In the genomic region with DNA sequence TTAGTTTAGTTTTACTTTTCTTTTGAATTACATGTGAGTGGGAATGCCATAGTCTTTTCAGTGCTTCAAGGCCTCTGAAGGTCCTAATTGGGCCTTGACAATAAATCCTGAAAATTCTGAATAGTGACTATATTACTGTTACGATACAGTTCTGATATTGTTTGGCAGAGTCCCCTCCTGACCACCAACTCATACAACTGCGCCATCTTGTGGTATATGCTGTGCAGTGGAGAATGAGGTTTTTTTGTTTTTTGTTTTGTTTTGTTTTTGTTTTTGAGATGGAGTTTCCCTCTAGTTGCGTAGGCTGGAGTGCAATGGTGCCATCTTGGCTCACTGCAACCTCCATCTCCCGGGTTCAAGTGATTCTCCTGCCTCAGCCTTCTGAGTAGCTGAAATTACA, we compare ENCODE assay signal across 9 cellular contexts. TPM values are rescaled to one million over a fixed set of nuclear protein-coding genes. Genes with fewer than 3 reads are reported as not detected.
DNase-seq lines count a peak whose midpoint lies in the region; ATAC-seq and TF ChIP-seq lines count a peak whose summit lies in the region.
"Had no signal": no experiment of that assay in that cellular context is flagged by ENCODE, and none has a peak within 500 bp of the region (broad histone marks: within the 10 kb centered on the region; RNA-seq: fewer than 3 reads in every experiment).

No MANE protein-coding gene starts in this region.

- H3K27ac ChIP-seq in VCaP (no peak overlapping the region), lung (ENCODE audit: low read depth in 1 of 2, low read length in 1 of 2) (no peak overlapping the region), coronary artery (no peak overlapping the region)
- no peak overlapping the region for H3K27ac ChIP-seq in CD8-positive, alpha-beta memory T cell (ENCODE audit: low read depth, low read length)

- TF ChIP-seq CTCF in GM12864 (IDR thresholded peaks at IDR 0.05; ENCODE audit: low read depth, low read length, missing control alignments) (peak; percentile 35), VCaP (conservative IDR thresholded peaks at IDR 0.05) (peak; percentile 51), lung (IDR thresholded peaks at IDR 0.05; ENCODE audit: control extremely low read depth, extremely low read depth) (peak; percentile 1), coronary artery (IDR thresholded peaks at IDR 0.05) (no peak)

- H3K27ac Mint-ChIP-seq in CD8-positive, alpha-beta memory T cell, result peak overlapping the region in 1 of 8 donors; percentile 34

- H3K4me1 ChIP-seq in lung (ENCODE audit: control insufficient read depth in 2 of 2, insufficient read depth in 2 of 2, low read length in 2 of 2), result no peaks in the 10 kb centered on the region
- H3K4me1 ChIP-seq in CD8-positive, alpha-beta memory T cell (ENCODE audit: insufficient read depth, low read length), result no peaks in the 10 kb centered on the region

- WGBS in lung, 2 donors, result 46 to 64% methylated on average over 4 of the region's 4 CpGs

- H3K36me3 ChIP-seq in lung (ENCODE audit: control insufficient read depth in 2 of 2, insufficient read depth in 2 of 2, low read length in 2 of 2), result no peaks in the 10 kb centered on the region
- no peaks in the 10 kb centered on the region for H3K36me3 ChIP-seq in CD8-positive, alpha-beta memory T cell (ENCODE audit: insufficient read depth, low read length)

- H3K9me3 ChIP-seq in lung (ENCODE audit: control insufficient read depth in 2 of 2, insufficient read depth in 1 of 2, low read length in 1 of 2), result peaks cover 0 to 2% of the 10 kb centered on the region in 2 donors
- no peaks in the 10 kb centered on the region for H3K9me3 ChIP-seq in CD8-positive, alpha-beta memory T cell (ENCODE audit: low read length)

- POLR2A ChIA-PET in CD8-positive, alpha-beta memory T cell (lab: Charles Lee), result no interaction called here

- H3K4me3 ChIP-seq in GM12864 (ENCODE audit: low read depth, low read length), result no peak overlapping the region
- H3K4me3 ChIP-seq in lung, result no peak overlapping the region
- no peak overlapping the region for H3K4me3 ChIP-seq in coronary artery
- H3K4me3 ChIP-seq in CD8-positive, alpha-beta memory T cell (ENCODE audit: low read length), result no peak overlapping the region

- CTCF ChIA-PET in CD8-positive, alpha-beta memory T cell (lab: Charles Lee), result no interaction called here

- H3K36me3 Mint-ChIP-seq in CD8-positive, alpha-beta memory T cell, result no peaks in the 10 kb centered on the region

- ATAC-seq in HG02938 (IDR thresholded peaks at IDR 0.05; ENCODE audit: unreplicated experiment), result peak; percentile 59
- ATAC-seq in lung (ENCODE audit: insufficient read depth, low FRiP score), result no peak

- H3K9me3 Mint-ChIP-seq in CD8-positive, alpha-beta memory T cell, result no peaks in the 10 kb centered on the region

- H3K27me3 ChIP-seq in lung (ENCODE audit: control insufficient read depth, insufficient read depth), result peaks cover 8% of the 10 kb centered on the region
- no peaks in the 10 kb centered on the region for H3K27me3 ChIP-seq in CD8-positive, alpha-beta memory T cell (ENCODE audit: insufficient read depth, low read length, poor library complexity, severe bottlenecking)

- H3K4me1 Mint-ChIP-seq in CD8-positive, alpha-beta memory T cell, result peaks cover 0 to 4% (median 4%) of the 10 kb centered on the region in 3 donors

- H3K4me3 Mint-ChIP-seq in CD8-positive, alpha-beta memory T cell, result no peak overlapping the region

- peaks cover 16 to 20% of the 10 kb centered on the region in 2 donors for H3K27me3 Mint-ChIP-seq in CD8-positive, alpha-beta memory T cell

- DNase-seq in GM12864 (ENCODE audit: low read depth) (no peak), lung (ENCODE audit: low spot score) (no peak), anterior cingulate cortex (lab: John Stamatoyannopoulos, UW) (no peak), coronary artery (ENCODE audit: low spot score) (no peak)
- no peak for DNase-seq in activated CD4-positive, CD25-positive, alpha-beta regulatory T cell treated with anti-CD3 and anti-CD28 coated beads, Interleukin-2, amount 50 U/mL, for 72 hours
- DNase-seq in CD8-positive, alpha-beta memory T cell, result no peak

RNA-seq across cellular contexts. Expression of gene CHRDL1, which starts 56.6 kb away (rescaled TPM):
- 10 to 100 TPM in 1 of 2 donors, 1 to 10 TPM in 1; 9.6 to 43.2 TPM for total RNA-seq in lung
- 10 to 100 TPM; 10.5 to 45.3 TPM for polyA plus RNA-seq in lung
- not detected for total RNA-seq in CD8-positive, alpha-beta memory T cell
- polyA plus RNA-seq in CD8-positive, alpha-beta memory T cell, result not detected
- total RNA-seq: T-helper 1 cell treated with Interleukin-12 subunit alpha and Interleukin-12 subunit beta and Interleukin-4 antibody, amounts not matched to agents 30 ng/mL and 1 ng/mL, for 36 hours had no signal

Comparison
In these comparisons a context has a peak if more than half of its experiments do, and no peak if none do; other contexts are left out.
1. RNA of gene CHRDL1, which starts 56.6 kb away (total RNA-seq): 9.6 to 43.2 TPM in lung; not detected in CD8-positive, alpha-beta memory T cell; every median in the first group is over 10 times any median in the second.